Comparison of ENCODE assay signal across 1 cellular context in the genomic region with DNA sequence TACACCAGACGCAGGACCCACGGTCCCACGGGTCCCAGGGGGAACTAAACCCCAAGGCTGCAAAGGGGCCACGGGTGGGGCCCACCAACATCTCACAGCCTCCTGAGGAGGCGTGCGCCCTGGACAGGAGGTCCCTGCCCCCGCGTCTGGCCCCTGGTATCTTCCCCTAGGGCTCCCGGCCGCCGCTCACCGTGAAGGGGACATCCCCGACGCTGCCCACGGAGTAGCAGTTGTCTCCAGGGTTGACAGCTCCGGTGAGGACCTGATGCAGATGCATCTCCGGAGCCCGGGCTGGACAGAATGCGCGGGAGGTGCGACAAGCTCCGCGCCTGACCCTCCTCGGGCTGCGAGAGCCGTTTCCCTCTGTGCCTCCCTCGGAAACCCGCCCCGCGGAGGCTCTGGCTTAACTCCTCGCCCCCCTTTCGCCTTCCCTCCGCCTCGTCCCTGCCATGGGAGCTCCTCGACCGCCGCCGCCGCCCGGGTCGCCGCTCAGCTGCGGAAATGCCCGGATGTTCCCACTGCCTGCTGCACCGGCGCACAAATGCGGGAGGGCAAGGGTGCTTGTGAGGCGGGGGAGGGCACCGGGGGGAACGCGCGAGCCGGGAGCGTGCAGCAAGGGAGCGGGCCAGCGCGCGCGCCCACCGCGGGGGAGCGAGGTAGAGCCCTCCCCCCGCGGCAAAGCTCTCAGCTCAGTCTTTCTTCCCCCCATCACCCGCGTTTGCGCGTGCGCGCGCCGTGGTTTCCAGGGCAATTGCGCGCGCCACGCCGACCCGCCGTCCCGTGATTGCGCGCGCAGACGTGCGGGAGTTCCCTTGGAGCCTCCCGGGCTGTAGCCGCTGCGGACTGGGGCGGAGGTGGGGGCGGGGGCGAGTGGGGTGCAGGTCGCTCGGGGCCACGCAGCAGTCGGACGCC.
TF ChIP-seq lines count a peak whose summit lies in the region.

A gene with protein sequence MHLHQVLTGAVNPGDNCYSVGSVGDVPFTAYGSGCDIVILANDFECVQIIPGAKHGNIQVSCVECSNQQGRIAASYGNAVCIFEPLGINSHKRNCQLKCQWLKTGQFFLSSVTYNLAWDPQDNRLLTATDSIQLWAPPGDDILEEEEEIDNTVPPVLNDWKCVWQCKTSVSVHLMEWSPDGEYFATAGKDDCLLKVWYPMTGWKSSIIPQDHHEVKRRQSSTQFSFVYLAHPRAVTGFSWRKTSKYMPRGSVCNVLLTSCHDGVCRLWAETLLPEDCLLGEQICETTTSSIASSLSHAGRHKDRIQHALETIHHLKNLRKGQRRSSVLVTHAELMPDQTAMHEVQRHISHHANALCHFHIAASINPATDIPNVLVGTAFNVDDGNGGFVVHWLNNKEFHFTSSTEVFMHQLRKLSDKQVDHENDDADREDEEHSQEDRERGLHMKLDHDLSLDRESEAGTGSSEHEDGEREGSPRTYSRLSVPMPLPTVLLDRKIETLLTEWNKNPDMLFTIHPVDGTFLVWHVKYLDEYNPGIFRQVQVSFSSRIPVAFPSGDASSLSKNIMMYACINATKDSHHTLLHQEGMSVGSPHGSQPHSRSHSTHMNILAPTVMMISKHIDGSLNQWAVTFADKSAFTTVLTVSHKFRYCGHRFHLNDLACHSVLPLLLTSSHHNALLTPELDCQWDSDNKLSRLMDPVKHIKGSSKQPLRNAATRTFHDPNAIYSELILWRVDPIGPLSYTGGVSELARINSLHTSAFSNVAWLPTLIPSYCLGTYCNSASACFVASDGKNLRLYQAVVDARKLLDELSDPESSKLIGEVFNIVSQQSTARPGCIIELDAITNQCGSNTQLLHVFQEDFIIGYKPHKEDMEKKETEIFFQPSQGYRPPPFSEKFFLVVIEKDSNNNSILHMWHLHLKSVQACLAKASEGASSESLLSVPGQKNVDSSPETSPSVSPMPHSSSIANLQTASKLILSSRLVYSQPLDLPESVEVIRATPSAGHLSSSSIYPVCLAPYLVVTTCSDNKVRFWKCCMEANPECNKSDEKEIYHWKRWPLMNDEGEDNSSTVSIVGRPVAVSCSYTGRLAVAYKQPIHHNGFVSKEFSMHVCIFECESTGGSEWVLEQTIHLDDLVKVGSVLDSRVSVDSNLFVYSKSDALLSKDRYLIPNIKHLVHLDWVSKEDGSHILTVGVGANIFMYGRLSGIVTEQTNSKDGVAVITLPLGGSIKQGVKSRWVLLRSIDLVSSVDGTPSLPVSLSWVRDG (N-terminal part only) (minus strand): TSS at position 503 of the 912 bp plus-strand sequence. CDS start 226 bp downstream, at position 277.

TF ChIP-seq in H1, 55 proteins besides CTCF, POLR2A, EP300 and RAD21:
- TF ChIP-seq ASH2L (IDR thresholded peaks at IDR 0.05; ENCODE audit: low read length) (peak; percentile 88), POU5F1 (IDR thresholded peaks at IDR 0.05; ENCODE audit: low read depth, low read length) (no peak), BCL11A (IDR thresholded peaks at IDR 0.05; ENCODE audit: low read depth in 2 of 2, low read length in 2 of 2) (no peak), TAF1 (IDR thresholded peaks at IDR 0.05; ENCODE audit: low read depth, low read length) (no peak), BRCA1 (IDR thresholded peaks at IDR 0.05; ENCODE audit: low read depth, low read length) (no peak), SP1 (IDR thresholded peaks at IDR 0.05; ENCODE audit: low read depth, low read length) (no peak), SAP30 (IDR thresholded peaks at IDR 0.05; ENCODE audit: insufficient read depth, insufficient replicate concordance, low read length) (peak; percentile 16), EGR1 (IDR thresholded peaks at IDR 0.05; ENCODE audit: borderline replicate concordance, low read depth, low read length) (0 out of 2 replicates have a peak, but pooled peaks have one; percentile 15), CBX8 (IDR thresholded peaks at IDR 0.05; ENCODE audit: borderline replicate concordance, low read depth, low read length) (no peak), CHD2 (IDR thresholded peaks at IDR 0.05; ENCODE audit: low read length) (no peak), RFX5 (IDR thresholded peaks at IDR 0.05; ENCODE audit: borderline replicate concordance, low read depth, low read length) (no peak), RNF2 (IDR thresholded peaks at IDR 0.05; ENCODE audit: borderline replicate concordance, low read depth, low read length, missing control alignments, poor library complexity, severe bottlenecking) (no peak), TCF12 (IDR thresholded peaks at IDR 0.05; ENCODE audit: low read depth, low read length) (no peak), NRF1 (IDR thresholded peaks at IDR 0.05; ENCODE audit: low read depth, low read length) (peak; percentile 34), JUND (IDR thresholded peaks at IDR 0.05; ENCODE audit: low read length) (no peak), KDM1A (IDR thresholded peaks at IDR 0.05; ENCODE audit: borderline replicate concordance, low read length) (no peak), SP2 (IDR thresholded peaks at IDR 0.05; ENCODE audit: low read length) (no peak), CHD1 (IDR thresholded peaks at IDR 0.05; ENCODE audit: low read depth, low read length) (no peak), CREB1 (IDR thresholded peaks at IDR 0.05) (no peak), KDM5A (IDR thresholded peaks at IDR 0.05; ENCODE audit: low read length) (no peak), HDAC2 (IDR thresholded peaks at IDR 0.05; ENCODE audit: borderline replicate concordance in 1 of 2, low read depth in 2 of 2, low read length in 2 of 2) (0 out of 4 replicates have a peak, but pooled peaks have one; percentile 7 to 23), FOSL1 (IDR thresholded peaks at IDR 0.05; ENCODE audit: insufficient read depth, low read depth, low read length) (no peak), GTF2F1 (IDR thresholded peaks at IDR 0.05; ENCODE audit: borderline replicate concordance, low read depth, low read length) (no peak), YY1 (IDR thresholded peaks at IDR 0.05; ENCODE audit: low read depth, low read length) (no peak), SUZ12 (IDR thresholded peaks at IDR 0.05; ENCODE audit: low read length) (no peak), PHF8 (conservative IDR thresholded peaks at IDR 0.05; ENCODE audit: low read depth, low read length) (peak; percentile 37; the same call in 1 of the 2 replicates), JUN (IDR thresholded peaks at IDR 0.05; ENCODE audit: low read depth, low read length) (no peak), KDM4A (IDR thresholded peaks at IDR 0.05; ENCODE audit: low read depth, low read length, severe bottlenecking) (peak; percentile 91), MAFK (IDR thresholded peaks at IDR 0.05; ENCODE audit: low read depth, low read length) (no peak), SP4 (IDR thresholded peaks at IDR 0.05; ENCODE audit: low read length) (peak; percentile 31; the same call in 1 of the 2 replicates), BACH1 (IDR thresholded peaks at IDR 0.05; ENCODE audit: low read length) (peak; percentile 77), ZNF274 (IDR thresholded peaks at IDR 0.05; ENCODE audit: borderline replicate concordance, extremely low read depth, low read length) (no peak), POLR2AphosphoS5 (IDR thresholded peaks at IDR 0.05; ENCODE audit: low read depth, low read length) (no peak), TBP (IDR thresholded peaks at IDR 0.05; ENCODE audit: low read depth, low read length) (peak; percentile 11; the same call in 1 of the 2 replicates), SIN3A (conservative IDR thresholded peaks at IDR 0.05 in 1 of 2, IDR thresholded peaks at IDR 0.05 in 1 of 2; ENCODE audit: low read depth in 1 of 2, low read length in 2 of 2) (0 out of 4 replicates have a peak, but pooled peaks of 1 of the 2 experiments have one; percentile 14), RXRA (IDR thresholded peaks at IDR 0.05; ENCODE audit: insufficient read depth, low read depth, low read length) (no peak), NANOG (IDR thresholded peaks at IDR 0.05; ENCODE audit: insufficient read depth, low read depth, low read length, poor library complexity, severe bottlenecking) (no peak)
- TF ChIP-seq, protein P1, sequence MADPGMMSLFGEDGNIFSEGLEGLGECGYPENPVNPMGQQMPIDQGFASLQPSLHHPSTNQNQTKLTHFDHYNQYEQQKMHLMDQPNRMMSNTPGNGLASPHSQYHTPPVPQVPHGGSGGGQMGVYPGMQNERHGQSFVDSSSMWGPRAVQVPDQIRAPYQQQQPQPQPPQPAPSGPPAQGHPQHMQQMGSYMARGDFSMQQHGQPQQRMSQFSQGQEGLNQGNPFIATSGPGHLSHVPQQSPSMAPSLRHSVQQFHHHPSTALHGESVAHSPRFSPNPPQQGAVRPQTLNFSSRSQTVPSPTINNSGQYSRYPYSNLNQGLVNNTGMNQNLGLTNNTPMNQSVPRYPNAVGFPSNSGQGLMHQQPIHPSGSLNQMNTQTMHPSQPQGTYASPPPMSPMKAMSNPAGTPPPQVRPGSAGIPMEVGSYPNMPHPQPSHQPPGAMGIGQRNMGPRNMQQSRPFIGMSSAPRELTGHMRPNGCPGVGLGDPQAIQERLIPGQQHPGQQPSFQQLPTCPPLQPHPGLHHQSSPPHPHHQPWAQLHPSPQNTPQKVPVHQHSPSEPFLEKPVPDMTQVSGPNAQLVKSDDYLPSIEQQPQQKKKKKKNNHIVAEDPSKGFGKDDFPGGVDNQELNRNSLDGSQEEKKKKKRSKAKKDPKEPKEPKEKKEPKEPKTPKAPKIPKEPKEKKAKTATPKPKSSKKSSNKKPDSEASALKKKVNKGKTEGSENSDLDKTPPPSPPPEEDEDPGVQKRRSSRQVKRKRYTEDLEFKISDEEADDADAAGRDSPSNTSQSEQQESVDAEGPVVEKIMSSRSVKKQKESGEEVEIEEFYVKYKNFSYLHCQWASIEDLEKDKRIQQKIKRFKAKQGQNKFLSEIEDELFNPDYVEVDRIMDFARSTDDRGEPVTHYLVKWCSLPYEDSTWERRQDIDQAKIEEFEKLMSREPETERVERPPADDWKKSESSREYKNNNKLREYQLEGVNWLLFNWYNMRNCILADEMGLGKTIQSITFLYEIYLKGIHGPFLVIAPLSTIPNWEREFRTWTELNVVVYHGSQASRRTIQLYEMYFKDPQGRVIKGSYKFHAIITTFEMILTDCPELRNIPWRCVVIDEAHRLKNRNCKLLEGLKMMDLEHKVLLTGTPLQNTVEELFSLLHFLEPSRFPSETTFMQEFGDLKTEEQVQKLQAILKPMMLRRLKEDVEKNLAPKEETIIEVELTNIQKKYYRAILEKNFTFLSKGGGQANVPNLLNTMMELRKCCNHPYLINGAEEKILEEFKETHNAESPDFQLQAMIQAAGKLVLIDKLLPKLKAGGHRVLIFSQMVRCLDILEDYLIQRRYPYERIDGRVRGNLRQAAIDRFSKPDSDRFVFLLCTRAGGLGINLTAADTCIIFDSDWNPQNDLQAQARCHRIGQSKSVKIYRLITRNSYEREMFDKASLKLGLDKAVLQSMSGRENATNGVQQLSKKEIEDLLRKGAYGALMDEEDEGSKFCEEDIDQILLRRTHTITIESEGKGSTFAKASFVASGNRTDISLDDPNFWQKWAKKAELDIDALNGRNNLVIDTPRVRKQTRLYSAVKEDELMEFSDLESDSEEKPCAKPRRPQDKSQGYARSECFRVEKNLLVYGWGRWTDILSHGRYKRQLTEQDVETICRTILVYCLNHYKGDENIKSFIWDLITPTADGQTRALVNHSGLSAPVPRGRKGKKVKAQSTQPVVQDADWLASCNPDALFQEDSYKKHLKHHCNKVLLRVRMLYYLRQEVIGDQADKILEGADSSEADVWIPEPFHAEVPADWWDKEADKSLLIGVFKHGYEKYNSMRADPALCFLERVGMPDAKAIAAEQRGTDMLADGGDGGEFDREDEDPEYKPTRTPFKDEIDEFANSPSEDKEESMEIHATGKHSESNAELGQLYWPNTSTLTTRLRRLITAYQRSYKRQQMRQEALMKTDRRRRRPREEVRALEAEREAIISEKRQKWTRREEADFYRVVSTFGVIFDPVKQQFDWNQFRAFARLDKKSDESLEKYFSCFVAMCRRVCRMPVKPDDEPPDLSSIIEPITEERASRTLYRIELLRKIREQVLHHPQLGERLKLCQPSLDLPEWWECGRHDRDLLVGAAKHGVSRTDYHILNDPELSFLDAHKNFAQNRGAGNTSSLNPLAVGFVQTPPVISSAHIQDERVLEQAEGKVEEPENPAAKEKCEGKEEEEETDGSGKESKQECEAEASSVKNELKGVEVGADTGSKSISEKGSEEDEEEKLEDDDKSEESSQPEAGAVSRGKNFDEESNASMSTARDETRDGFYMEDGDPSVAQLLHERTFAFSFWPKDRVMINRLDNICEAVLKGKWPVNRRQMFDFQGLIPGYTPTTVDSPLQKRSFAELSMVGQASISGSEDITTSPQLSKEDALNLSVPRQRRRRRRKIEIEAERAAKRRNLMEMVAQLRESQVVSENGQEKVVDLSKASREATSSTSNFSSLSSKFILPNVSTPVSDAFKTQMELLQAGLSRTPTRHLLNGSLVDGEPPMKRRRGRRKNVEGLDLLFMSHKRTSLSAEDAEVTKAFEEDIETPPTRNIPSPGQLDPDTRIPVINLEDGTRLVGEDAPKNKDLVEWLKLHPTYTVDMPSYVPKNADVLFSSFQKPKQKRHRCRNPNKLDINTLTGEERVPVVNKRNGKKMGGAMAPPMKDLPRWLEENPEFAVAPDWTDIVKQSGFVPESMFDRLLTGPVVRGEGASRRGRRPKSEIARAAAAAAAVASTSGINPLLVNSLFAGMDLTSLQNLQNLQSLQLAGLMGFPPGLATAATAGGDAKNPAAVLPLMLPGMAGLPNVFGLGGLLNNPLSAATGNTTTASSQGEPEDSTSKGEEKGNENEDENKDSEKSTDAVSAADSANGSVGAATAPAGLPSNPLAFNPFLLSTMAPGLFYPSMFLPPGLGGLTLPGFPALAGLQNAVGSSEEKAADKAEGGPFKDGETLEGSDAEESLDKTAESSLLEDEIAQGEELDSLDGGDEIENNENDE (IDR thresholded peaks at IDR 0.05; ENCODE audit: insufficient replicate concordance, low read length), result no peak
- TF ChIP-seq, protein P2, sequence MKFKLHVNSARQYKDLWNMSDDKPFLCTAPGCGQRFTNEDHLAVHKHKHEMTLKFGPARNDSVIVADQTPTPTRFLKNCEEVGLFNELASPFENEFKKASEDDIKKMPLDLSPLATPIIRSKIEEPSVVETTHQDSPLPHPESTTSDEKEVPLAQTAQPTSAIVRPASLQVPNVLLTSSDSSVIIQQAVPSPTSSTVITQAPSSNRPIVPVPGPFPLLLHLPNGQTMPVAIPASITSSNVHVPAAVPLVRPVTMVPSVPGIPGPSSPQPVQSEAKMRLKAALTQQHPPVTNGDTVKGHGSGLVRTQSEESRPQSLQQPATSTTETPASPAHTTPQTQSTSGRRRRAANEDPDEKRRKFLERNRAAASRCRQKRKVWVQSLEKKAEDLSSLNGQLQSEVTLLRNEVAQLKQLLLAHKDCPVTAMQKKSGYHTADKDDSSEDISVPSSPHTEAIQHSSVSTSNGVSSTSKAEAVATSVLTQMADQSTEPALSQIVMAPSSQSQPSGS (IDR thresholded peaks at IDR 0.05; ENCODE audit: low read length), result no peak
- TF ChIP-seq, protein P3, sequence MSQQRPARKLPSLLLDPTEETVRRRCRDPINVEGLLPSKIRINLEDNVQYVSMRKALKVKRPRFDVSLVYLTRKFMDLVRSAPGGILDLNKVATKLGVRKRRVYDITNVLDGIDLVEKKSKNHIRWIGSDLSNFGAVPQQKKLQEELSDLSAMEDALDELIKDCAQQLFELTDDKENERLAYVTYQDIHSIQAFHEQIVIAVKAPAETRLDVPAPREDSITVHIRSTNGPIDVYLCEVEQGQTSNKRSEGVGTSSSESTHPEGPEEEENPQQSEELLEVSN (IDR thresholded peaks at IDR 0.05), result no peak
- TF ChIP-seq, protein P4, sequence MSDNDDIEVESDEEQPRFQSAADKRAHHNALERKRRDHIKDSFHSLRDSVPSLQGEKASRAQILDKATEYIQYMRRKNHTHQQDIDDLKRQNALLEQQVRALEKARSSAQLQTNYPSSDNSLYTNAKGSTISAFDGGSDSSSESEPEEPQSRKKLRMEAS (IDR thresholded peaks at IDR 0.05), result peak; percentile 37; the same call in 1 of the 2 replicates
